8 cellular contexts compared by ENCODE assay signal in the genomic region with DNA sequence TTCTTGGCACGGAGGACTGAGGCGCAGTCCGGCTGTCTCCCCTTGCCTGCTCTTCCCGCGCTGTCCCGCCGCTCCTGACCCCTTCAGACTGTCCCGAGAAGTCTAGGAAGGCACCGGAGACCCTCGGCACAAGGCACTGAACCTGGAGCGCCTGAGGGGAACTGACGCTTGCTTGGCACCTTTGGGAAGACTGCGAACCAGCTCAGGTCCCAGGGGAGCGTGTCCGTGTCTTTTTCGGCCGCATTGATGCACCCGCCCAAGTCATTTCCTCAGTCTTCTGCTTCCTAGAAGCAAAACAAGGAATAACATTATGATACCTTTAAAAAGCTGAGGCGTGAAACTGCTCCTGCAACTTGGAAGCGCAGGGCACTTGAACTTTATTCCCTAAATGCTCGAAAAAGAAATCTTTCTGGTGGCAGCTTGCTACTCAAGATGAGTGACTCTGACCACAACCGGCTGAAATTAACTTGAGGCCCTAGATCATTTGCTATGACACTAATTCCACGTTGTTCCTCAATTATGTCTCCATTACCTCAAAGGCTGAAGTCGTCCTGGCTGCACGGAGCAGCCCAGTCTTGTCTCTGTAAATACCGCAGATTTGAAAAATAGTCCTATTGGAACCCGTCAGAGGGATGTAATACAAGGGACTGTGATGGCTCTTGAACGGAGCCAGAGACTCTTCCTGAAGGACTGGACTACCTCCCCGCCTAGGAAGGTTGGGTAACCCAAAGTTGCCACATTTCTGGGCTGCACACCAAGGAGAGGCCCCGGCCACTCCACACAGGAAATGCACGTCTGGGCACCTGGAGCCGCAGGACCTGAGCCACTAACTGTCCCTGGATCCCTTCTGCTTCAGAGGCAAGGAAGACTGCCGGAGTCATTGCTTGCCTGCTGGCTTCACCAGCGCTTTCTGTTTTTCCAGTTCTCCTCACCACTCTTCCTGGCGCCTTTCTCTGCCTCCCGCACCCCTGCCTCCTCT. TPM values are rescaled to one million over a fixed set of nuclear protein-coding genes. Genes with fewer than 3 reads are reported as not detected.
DNase-seq lines count a peak whose midpoint lies in the region; ATAC-seq and TF ChIP-seq lines count a peak whose summit lies in the region.

No MANE protein-coding gene starts in this region.

- no peak for TF ChIP-seq POLR2A in esophagus squamous epithelium (IDR thresholded peaks at IDR 0.05)

- in situ Hi-C loops in ACHN (cut with HindIII; ENCODE audit: low pct_ligation_motif_present, low pct_unique_long_range_greater_than_20kb, low sequenced_read_pairs) = no loop called here

- H3K36me3 ChIP-seq in esophagus squamous epithelium (no peaks in the 10 kb centered on the region), psoas muscle (ENCODE audit: insufficient read depth in 1 of 2, low read depth in 1 of 2) (no peaks in the 10 kb centered on the region)

- TF ChIP-seq CTCF in esophagus squamous epithelium (IDR thresholded peaks at IDR 0.05) = no peak
- TF ChIP-seq CTCF in psoas muscle (IDR thresholded peaks at IDR 0.05) = no peak

- ATAC-seq in psoas muscle (no peak), HG03442 (IDR thresholded peaks at IDR 0.05; ENCODE audit: unreplicated experiment) (no peak)

- peaks cover 12 to 89% (median 17%) of the 10 kb centered on the region in 4 donors for H3K27me3 ChIP-seq in esophagus squamous epithelium
- H3K27me3 ChIP-seq in psoas muscle (ENCODE audit: insufficient read depth in 3 of 3, low read length in 2 of 3) = peaks cover 0 to 56% (median 0%) of the 10 kb centered on the region in 3 donors

- H3K27ac ChIP-seq in esophagus squamous epithelium (peak overlapping the region in 2 of 4 donors; percentile 75 to 83), psoas muscle (peak overlapping the region; percentile 71)

- DNase-seq in ELF-1 (ENCODE audit: low read depth, low spot score) = peak; percentile 31
- DNase-seq in NOMO-1 treated with dmso at 0.1 percent for 144 hours (lab: John Stamatoyannopoulos, UW; ENCODE audit: unreplicated experiment) = peak; percentile 78
- no peak for DNase-seq in esophagus squamous epithelium (lab: John Stamatoyannopoulos, UW)
- peak in 1 of 2 donors; percentile 27 for DNase-seq in psoas muscle
- DNase-seq in NCI-H2171 (lab: John Stamatoyannopoulos, UW) = no peak
- no peak for DNase-seq in NCI-H2081 (lab: John Stamatoyannopoulos, UW)
- no peak for DNase-seq in ACHN

- peaks cover 11 to 25% (median 19%) of the 10 kb centered on the region in 3 donors for H3K4me1 ChIP-seq in esophagus squamous epithelium
- H3K4me1 ChIP-seq in psoas muscle = peaks cover 3% of the 10 kb centered on the region

- intact Hi-C loops in esophagus squamous epithelium (cut with DNase I) (no loop called here), psoas muscle (cut with DNase I) (no loop called here)

- H3K4me3 ChIP-seq in esophagus squamous epithelium = peak overlapping the region; percentile 35 to 68 (median 48)
- peak overlapping the region; percentile 72 for H3K4me3 ChIP-seq in psoas muscle

- WGBS in esophagus squamous epithelium, 2 donors = 15 to 30% methylated on average over 25 to 28 of the region's 36 CpGs
- 10 to 15% (median 14%) methylated on average over 36 of the region's 36 CpGs for WGBS in psoas muscle, 3 donors

- H3K9me3 ChIP-seq in esophagus squamous epithelium = no peaks in the 10 kb centered on the region
- H3K9me3 ChIP-seq in psoas muscle = no peaks in the 10 kb centered on the region

RNA-seq across cellular contexts. Expression of a gene that starts 0.9 kb away (rescaled TPM):
- total RNA-seq in esophagus squamous epithelium (10 to 100 TPM in 1 of 4 donors, 1 to 10 TPM in 3; 2.1 to 16.4 (median 8.9) TPM), psoas muscle (10 to 100 TPM; 15.6 to 38.6 (median 24.4) TPM)
- 10 to 100 TPM in 2 of 3 donors, 1 to 10 TPM in 1; 9.0 to 11.2 (median 10.7) TPM for polyA plus RNA-seq in psoas muscle

Comparison
In these comparisons a context has a peak if more than half of its experiments do, and no peak if none do; other contexts are left out.
1. DNase-seq: peak in ELF-1 (single experiment) and NOMO-1 treated with dmso at 0.1 percent for 144 hours (single experiment); none in esophagus squamous epithelium (single experiment), NCI-H2171 (single experiment), NCI-H2081 (0 of 2) and ACHN (single experiment).